Comparison of ENCODE assay signal across 5 cellular contexts in the genomic region with DNA sequence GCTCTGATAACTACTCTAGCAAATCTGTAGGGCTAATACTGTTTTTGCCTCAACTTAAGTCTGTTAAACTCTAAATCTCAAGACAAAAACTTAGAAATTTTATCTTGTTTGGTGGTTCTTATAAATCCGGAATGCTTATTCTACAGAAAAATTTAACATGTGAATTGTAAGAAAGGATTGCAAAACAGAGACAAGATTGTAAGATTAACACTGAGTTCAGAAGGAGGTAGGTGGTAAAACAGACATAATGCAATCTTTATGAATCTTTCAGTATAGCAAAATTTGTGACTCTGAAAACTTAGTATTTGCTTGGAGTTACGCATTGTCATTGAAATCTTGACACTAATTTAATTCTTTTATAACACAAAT.
"Had no signal": no experiment of that assay in that cellular context is flagged by ENCODE, and none has a peak within 500 bp of the region (broad histone marks: within the 10 kb centered on the region; RNA-seq: fewer than 3 reads in every experiment).

No MANE protein-coding gene starts in this region.

- ATAC-seq: K562 had no signal

- DNase-seq: GOT3, H9, HCEC 1CT, IMR-90 had no signal

- H3K4me3 ChIP-seq: K562 had no signal
